ENCODE assay signal across 10 cellular contexts in genomic region chr2:43343573-43344304, GRCh38.
A peak's percentile ranks its signal among the peaks of the same experiment; 100 is the strongest.
DNase-seq lines count a peak whose midpoint lies in the region; ATAC-seq and TF ChIP-seq lines count a peak whose summit lies in the region.
"Had no signal": no experiment of that assay in that cellular context is flagged by ENCODE, and none has a peak within 500 bp of the region (broad histone marks: within the 10 kb centered on the region; RNA-seq: fewer than 3 reads in every experiment).

No MANE protein-coding gene starts in this region.

- no peak overlapping the region for H3K4me3 Mint-ChIP-seq in natural killer cell

- intact Hi-C loops in left ventricle myocardium inferior (cut with micrococcal nuclease) (no loop called here), natural killer cell (cut with micrococcal nuclease) (no loop called here)

- no peaks in the 10 kb centered on the region for H3K9me2 ChIP-seq in MM.1S (replicated peaks; ENCODE audit: insufficient read depth, low read length)

- H2AFZ ChIP-seq in MM.1S (ENCODE audit: low read length), result no peak overlapping the region

- no peak overlapping the region for H3K9ac ChIP-seq in MM.1S (ENCODE audit: low read length)

- H3K9me3 ChIP-seq in left ventricle myocardium inferior (replicated peaks) (no peaks in the 10 kb centered on the region), MM.1S (replicated peaks; ENCODE audit: insufficient read depth, low read length) (no peaks in the 10 kb centered on the region)

- H3K9me3 Mint-ChIP-seq in natural killer cell, result no peaks in the 10 kb centered on the region

- in situ Hi-C loops in astrocyte of the cerebellum (cut with HindIII; ENCODE audit: low sequenced_read_pairs), result no loop called here

- H4K20me1 ChIP-seq in MM.1S (ENCODE audit: insufficient read depth, low read length), result no peaks in the 10 kb centered on the region

- H3K27me3 Mint-ChIP-seq in natural killer cell (ENCODE audit: low read depth in 2 of 2), result no peaks in the 10 kb centered on the region

- H3F3A ChIP-seq in MM.1S (ENCODE audit: insufficient read depth, low read length), result no peaks in the 10 kb centered on the region

- no peak for TF ChIP-seq CTCF in astrocyte of the cerebellum (IDR thresholded peaks at IDR 0.05; ENCODE audit: low read depth, low read length, missing control alignments)
- no peak for TF ChIP-seq CTCF in left ventricle myocardium inferior (IDR thresholded peaks at IDR 0.05; ENCODE audit: borderline replicate concordance)
- TF ChIP-seq CTCF in retinal pigment epithelial cell (conservative IDR thresholded peaks at IDR 0.05; ENCODE audit: low read depth, low read length), result no peak
- TF ChIP-seq CTCF in MM.1S (IDR thresholded peaks at IDR 0.05; ENCODE audit: low read length), result no peak
- TF ChIP-seq CTCF in natural killer cell (IDR thresholded peaks at IDR 0.05), result no peak

- H3K4me1 ChIP-seq in left ventricle myocardium inferior (peaks cover 93% of the 10 kb centered on the region), MM.1S (ENCODE audit: low read length) (no peaks in the 10 kb centered on the region)

- no peak for ATAC-seq in natural killer cell

- DNase-seq in EL, result peak; percentile 79
- peak; percentile 95 for DNase-seq in astrocyte of the cerebellum (ENCODE audit: low read depth)
- peak; percentile 71 for DNase-seq in left ventricle myocardium inferior
- peak; percentile 89 for DNase-seq in retinal pigment epithelial cell (ENCODE audit: low read depth)
- DNase-seq in MM.1S, result no peak
- no peak for DNase-seq in DMS53 treated with DMSO at 0.1 percent for 48 hours (lab: John Stamatoyannopoulos, UW; ENCODE audit: unreplicated experiment)
- DNase-seq in natural killer cell, result no peak
- no peak for DNase-seq in middle frontal gyrus (ENCODE audit: extremely low spot score, low spot score)
- DNase-seq: GF-D8, NCI-H2081 had no signal

- peaks cover 0 to 6% of the 10 kb centered on the region in 2 donors for H3K4me1 Mint-ChIP-seq in natural killer cell

- no peaks in the 10 kb centered on the region for H3K36me3 Mint-ChIP-seq in natural killer cell

- H3K4me3 ChIP-seq in astrocyte of the cerebellum (ENCODE audit: low read depth, low read length) (no peak overlapping the region), left ventricle myocardium inferior (peak overlapping the region; percentile 17), retinal pigment epithelial cell (ENCODE audit: low read length) (no peak overlapping the region), MM.1S (ENCODE audit: low read length) (no peak overlapping the region)

- H3K79me2 ChIP-seq in MM.1S (ENCODE audit: low read length), result no peaks in the 10 kb centered on the region

- H3K4me2 ChIP-seq in MM.1S (ENCODE audit: low read depth, low read length), result no peak overlapping the region

- H3K27ac ChIP-seq in left ventricle myocardium inferior (replicated peaks) (peak overlapping the region; percentile 89), MM.1S (ENCODE audit: low read length) (no peak overlapping the region)

- no peak overlapping the region for H3K27ac Mint-ChIP-seq in natural killer cell

- H3K27me3 ChIP-seq in left ventricle myocardium inferior (ENCODE audit: low read depth) (no peaks in the 10 kb centered on the region), MM.1S (replicated peaks; ENCODE audit: insufficient read depth, low read length) (no peaks in the 10 kb centered on the region)

- H3K36me3 ChIP-seq in left ventricle myocardium inferior (no peaks in the 10 kb centered on the region), MM.1S (replicated peaks; ENCODE audit: insufficient read depth, low read length) (no peaks in the 10 kb centered on the region)

Comparison
In these comparisons a context has a peak if more than half of its experiments do, and no peak if none do; other contexts are left out.
1. DNase-seq: peak in EL (single experiment), astrocyte of the cerebellum (single experiment), left ventricle myocardium inferior (single experiment) and retinal pigment epithelial cell (single experiment); none in MM.1S (single experiment), DMS53 treated with DMSO at 0.1 percent for 48 hours (single experiment), natural killer cell (single experiment) and middle frontal gyrus (single experiment).